In the genomic region with DNA sequence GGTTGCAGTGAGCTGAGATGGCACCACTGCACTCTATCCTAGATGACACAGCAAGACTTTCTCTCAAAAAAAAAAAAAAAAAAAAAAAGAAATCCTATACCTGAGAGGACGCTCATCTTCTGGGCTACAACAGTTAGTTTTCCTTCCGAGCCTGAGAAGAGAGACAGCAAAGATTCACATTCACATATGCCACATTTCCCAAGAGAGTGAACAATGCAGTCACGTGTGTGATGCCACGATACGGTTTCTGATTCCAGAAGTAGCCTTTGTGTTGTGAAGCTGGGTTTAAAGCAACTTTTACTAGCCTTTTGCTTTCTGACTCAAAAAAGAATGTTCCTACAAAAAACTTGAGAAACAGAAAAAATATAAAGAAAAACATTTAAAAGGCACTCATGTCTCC, we compare ENCODE assay signal across 24 cellular contexts.
"Had no signal": no experiment of that assay in that cellular context is flagged by ENCODE, and none has a peak within 500 bp of the region (broad histone marks: within the 10 kb centered on the region; RNA-seq: fewer than 3 reads in every experiment).

No MANE protein-coding gene starts in this region.

- H3K9me3 Mint-ChIP-seq: activated CD4-positive, alpha-beta memory T cell treated with anti-CD3 and anti-CD28 coated beads for 36 hours; activated CD4-positive, alpha-beta T cell treated with anti-CD3 and anti-CD28 coated beads, Interleukin-2, amount 10 ng/mL, durations not matched to agents 24 days and 14 days; activated naive CD4-positive, alpha-beta T cell treated with anti-CD3 and anti-CD28 coated beads, Interleukin-2, amount 50 U/mL, for 24 hours; activated naive CD8-positive, alpha-beta T cell treated with anti-CD3 and anti-CD28 coated beads, Interleukin-2, amount 50 U/mL, for 24 hours; activated T-cell treated with anti-CD3 and anti-CD28 coated beads, Interleukin-2, amount 50 U/mL, for 4 hours; activated T-helper 2 cell treated with anti-CD3 and anti-CD28 coated beads, Interferon-gamma antibody, Interleukin-2, Interleukin-4, amounts not matched to agents 10 μg/mL and 5 μg/mL and 100 μg/mL, durations not matched to agents 14 hours and 24 hours and 36 hours; nephron had no signal

- H3K27ac ChIP-seq: heart right ventricle, lower lobe of right lung, testis, WERI-Rb-1 had no signal

- H3K27ac Mint-ChIP-seq: activated CD4-positive, alpha-beta memory T cell treated with anti-CD3 and anti-CD28 coated beads for 36 hours; activated CD4-positive, alpha-beta T cell treated with anti-CD3 and anti-CD28 coated beads, Interleukin-2, amount 10 ng/mL, durations not matched to agents 24 days and 14 days; activated naive CD4-positive, alpha-beta T cell treated with anti-CD3 and anti-CD28 coated beads, Interleukin-2, amount 50 U/mL, for 24 hours; activated naive CD8-positive, alpha-beta T cell treated with anti-CD3 and anti-CD28 coated beads, Interleukin-2, amount 50 U/mL, for 24 hours; activated T-helper 2 cell treated with anti-CD3 and anti-CD28 coated beads, Interferon-gamma antibody, Interleukin-2, Interleukin-4, amounts not matched to agents 10 μg/mL and 5 μg/mL and 100 μg/mL, durations not matched to agents 14 hours and 24 hours and 36 hours; nephron; T-helper 17 cell had no signal

- H3K4me1 Mint-ChIP-seq: activated naive CD4-positive, alpha-beta T cell treated with anti-CD3 and anti-CD28 coated beads, Interleukin-2, amount 50 U/mL, for 24 hours; nephron had no signal

- H3K4me3 ChIP-seq: heart right ventricle, lower lobe of right lung, testis had no signal

- H3K4me3 Mint-ChIP-seq: activated CD4-positive, alpha-beta memory T cell treated with anti-CD3 and anti-CD28 coated beads for 36 hours; activated CD4-positive, alpha-beta T cell treated with anti-CD3 and anti-CD28 coated beads, Interleukin-2, amount 10 ng/mL, durations not matched to agents 24 days and 14 days; activated naive CD4-positive, alpha-beta T cell treated with anti-CD3 and anti-CD28 coated beads, Interleukin-2, amount 50 U/mL, for 24 hours; activated naive CD8-positive, alpha-beta T cell treated with anti-CD3 and anti-CD28 coated beads, Interleukin-2, amount 50 U/mL, for 24 hours; activated T-cell treated with anti-CD3 and anti-CD28 coated beads, Interleukin-2, amount 50 U/mL, for 4 hours; nephron; T-helper 17 cell had no signal

- DNase-seq: activated CD4-positive, alpha-beta memory T cell treated with anti-CD3 and anti-CD28 coated beads for 36 hours; activated CD4-positive, alpha-beta T cell treated with anti-CD3 and anti-CD28 coated beads, Interleukin-2, amount 10 ng/mL, durations not matched to agents 24 days and 14 days; activated CD4-positive, CD25-positive, alpha-beta regulatory T cell treated with anti-CD3 and anti-CD28 coated beads, Interleukin-2, amount 50 U/mL, for 72 hours; activated CD8-positive, alpha-beta memory T cell treated with anti-CD3 and anti-CD28 coated beads, Interleukin-2, amount 50 U/mL, for 48 hours; activated naive CD8-positive, alpha-beta T cell treated with anti-CD3 and anti-CD28 coated beads, Interleukin-2, amount 50 U/mL, for 24 hours; activated T-cell treated with anti-CD3 and anti-CD28 coated beads, Interleukin-2, amount 50 U/mL, for 4 hours; amygdala; cortex of kidney; heart right ventricle; kidney glomerular epithelial cell; lower lobe of right lung; mesendoderm; right cardiac atrium; stimulated activated CD4-positive, alpha-beta T cell treated with anti-CD3 and anti-CD28 coated beads, Interleukin-15, amount 100 ng/mL, for 24 hours; stimulated activated CD4-positive, alpha-beta T cell treated with anti-CD3 and anti-CD28 coated beads, Interleukin-2, amount 100 ng/mL, for 24 hours; stimulated activated naive CD8-positive, alpha-beta T cell treated with anti-CD3 and anti-CD28 coated beads, Interleukin-15, Interleukin-2, amounts not matched to agents 100 U/mL and 50 U/mL, for 24 hours; T-helper 17 cell; T1000; testis; WERI-Rb-1 had no signal

- H3K27me3 Mint-ChIP-seq: activated CD4-positive, alpha-beta memory T cell treated with anti-CD3 and anti-CD28 coated beads for 36 hours; activated CD4-positive, alpha-beta T cell treated with anti-CD3 and anti-CD28 coated beads, Interleukin-2, amount 10 ng/mL, durations not matched to agents 24 days and 14 days; activated naive CD4-positive, alpha-beta T cell treated with anti-CD3 and anti-CD28 coated beads, Interleukin-2, amount 50 U/mL, for 24 hours; activated naive CD8-positive, alpha-beta T cell treated with anti-CD3 and anti-CD28 coated beads, Interleukin-2, amount 50 U/mL, for 24 hours; T-helper 17 cell had no signal

- H3K9me3 ChIP-seq: heart right ventricle, lower lobe of right lung, testis had no signal

- ATAC-seq: activated naive CD8-positive, alpha-beta T cell treated with anti-CD3 and anti-CD28 coated beads, Interleukin-2, amount 50 U/mL, for 24 hours; activated T-cell treated with anti-CD3 and anti-CD28 coated beads, Interleukin-2, amount 50 U/mL, for 4 hours; heart right ventricle; left lobe of liver; lower lobe of right lung; right cardiac atrium; stimulated activated naive CD8-positive, alpha-beta T cell treated with anti-CD3 and anti-CD28 coated beads, Interleukin-15, Interleukin-2, amounts not matched to agents 100 U/mL and 50 U/mL, for 24 hours; T-helper 17 cell had no signal

- H3K4me1 ChIP-seq: heart right ventricle, lower lobe of right lung, testis had no signal
